25 cellular contexts compared by ENCODE assay signal in genomic region chr21:43859747-43860214, GRCh38. TPM values are rescaled to one million over a fixed set of nuclear protein-coding genes. Genes with fewer than 3 reads are reported as not detected.
DNase-seq lines count a peak whose midpoint lies in the region; ATAC-seq, FAIRE-seq and TF ChIP-seq lines count a peak whose summit lies in the region.
"Had no signal": no experiment of that assay in that cellular context is flagged by ENCODE, and none has a peak within 500 bp of the region (broad histone marks: within the 10 kb centered on the region; RNA-seq: fewer than 3 reads in every experiment).

No MANE protein-coding gene starts in this region.

- no peaks in the 10 kb centered on the region for H3K27me3 ChIP-seq in K562 (ENCODE audit: control insufficient read depth in 2 of 2, insufficient read depth in 2 of 2, low read length in 2 of 2)
- H3K27me3 ChIP-seq in mesenchymal stem cell (ENCODE audit: control insufficient read depth in 1 of 2, insufficient read depth in 1 of 2, low read length in 2 of 2), result peaks cover 8 to 31% of the 10 kb centered on the region in 2 experiments
- H3K27me3 ChIP-seq in spleen (replicated peaks in 1 of 7), result peaks cover 0 to 7% (median 0%) of the 10 kb centered on the region in 7 donors
- H3K27me3 ChIP-seq: colonic mucosa had no signal

- no peaks in the 10 kb centered on the region for H3K27me3 Mint-ChIP-seq in activated CD8-positive, alpha-beta T cell treated with anti-CD3 and anti-CD28 coated beads, Interleukin-2, amount 10 ng/mL, durations not matched to agents 7 days and 5 days (ENCODE audit: low read depth)

- no peak for TF ChIP-seq EP300 in K562 (IDR thresholded peaks at IDR 0.05; ENCODE audit: low read length)

- no peak overlapping the region for H3K4ac ChIP-seq in mesenchymal stem cell (ENCODE audit: low read depth in 1 of 2, low read length in 2 of 2)

- no TSS peak for BruUV-seq in K562 (replicated peaks; lab: Mats Ljungman, UMichigan)

- FAIRE-seq in K562 (lab: Jason Lieb, UNC), result peak; percentile 60
- FAIRE-seq: GM19239, RCC 7860 had no signal

- H3K4me3 ChIP-seq in K562 (no peak overlapping the region), mesenchymal stem cell (ENCODE audit: insufficient read depth in 1 of 2, low read depth in 1 of 2, low read length in 2 of 2) (no peak overlapping the region), spleen (no peak overlapping the region)
- H3K4me3 ChIP-seq: colonic mucosa, smooth muscle cell had no signal

- TF ChIP-seq POLR2A in K562 (conservative IDR thresholded peaks at IDR 0.05), result no peak
- no peak for TF ChIP-seq POLR2A in spleen (IDR thresholded peaks at IDR 0.05)

- no peaks in the 10 kb centered on the region for H3K36me3 Mint-ChIP-seq in activated CD8-positive, alpha-beta T cell treated with anti-CD3 and anti-CD28 coated beads, Interleukin-2, amount 10 ng/mL, durations not matched to agents 7 days and 5 days (ENCODE audit: low read depth)
- H3K36me3 Mint-ChIP-seq: mesothelial cell of epicardium; naive thymus-derived CD8-positive, alpha-beta T cell; stimulated activated naive B cell treated with anti-CD40 and anti-IgM and Interleukin-4, amounts not matched to agents 10 μg/mL and 1 μg/mL and 100 μg/mL, for 72 hours had no signal

- DNase-seq in NCI-H82 (lab: John Stamatoyannopoulos, UW) (peak; percentile 56), NCI-H82 treated with DMSO at 0.1 percent for 48 hours (lab: John Stamatoyannopoulos, UW; ENCODE audit: unreplicated experiment) (no peak), K562 (ENCODE audit: extremely low read depth in 1 of 4, low spot score in 3 of 4) (peak in 1 of 4 experiments; percentile 67), mesenchymal stem cell (peak; percentile 51), spleen (peak; percentile 25), NCI-H2107 (lab: John Stamatoyannopoulos, UW) (no peak)
- DNase-seq in activated CD8-positive, alpha-beta T cell treated with anti-CD3 and anti-CD28 coated beads, Interleukin-2, amount 10 ng/mL, durations not matched to agents 7 days and 5 days, result no peak
- DNase-seq: 8988T; activated effector memory CD4-positive, alpha-beta T cell treated with Interleukin-2 at 50 U/mL for 16 hours; colonic mucosa; DMS79; effector memory CD8-positive, alpha-beta T cell; naive thymus-derived CD8-positive, alpha-beta T cell; NCI-H1048; NCI-H187 treated with DMSO at 0.1 percent for 48 hours; NCI-H446; NK-92 treated with Interleukin-12 subunit alpha and Interleukin-12 subunit beta, amount 100 ng/mL, for 24 hours; stimulated activated CD4-positive, alpha-beta T cell treated with anti-CD3 and anti-CD28 coated beads, Interleukin-2, amount 100 ng/mL, for 48 hours; stimulated activated naive B cell treated with anti-CD40 and anti-IgM and Interleukin-4, amounts not matched to agents 10 μg/mL and 1 μg/mL and 100 μg/mL, for 72 hours; T-helper 17 cell had no signal

- H3K14ac ChIP-seq in mesenchymal stem cell (ENCODE audit: low read length in 2 of 2), result no peak overlapping the region

- CTCF ChIA-PET in K562 (lab: Yijun Ruan, JAX; ENCODE audit: low intra/inter-chr PET ratio), result no interaction called here
- CTCF ChIA-PET in activated CD8-positive, alpha-beta T cell treated with anti-CD3 and anti-CD28 coated beads, Interleukin-2, amount 10 ng/mL, durations not matched to agents 7 days and 5 days (lab: Charles Lee), result no interaction called here

- H4K20me1 ChIP-seq in K562 (replicated peaks; ENCODE audit: control insufficient read depth, insufficient read depth, low read length), result no peaks in the 10 kb centered on the region

- H3K27ac ChIP-seq in K562 (ENCODE audit: extremely low read depth, low read depth, low read length) (peak overlapping the region; percentile 71), mesenchymal stem cell (ENCODE audit: low read length, poor library complexity, severe bottlenecking) (no peak overlapping the region), spleen (no peak overlapping the region)
- H3K27ac ChIP-seq: colonic mucosa had no signal

- WGBS in K562 (ENCODE audit: insufficient coverage, low coverage, missing lambda C conversion rate), result 29% methylated on average over 8 of the region's 8 CpGs
- 93% methylated on average over 8 of the region's 8 CpGs for WGBS in mesenchymal stem cell
- 84 to 94% (median 90%) methylated on average over 8 of the region's 8 CpGs for WGBS in spleen, 5 donors

- no peak for TF ChIP-seq RAD21 in K562 (CRISPR knock-in tag; conservative IDR thresholded peaks at IDR 0.05 in 1 of 2, IDR thresholded peaks at IDR 0.05 in 1 of 2)

- ATAC-seq in K562 (no peak), GM19035 (IDR thresholded peaks at IDR 0.05; ENCODE audit: unreplicated experiment) (no peak)
- no peak for ATAC-seq in activated CD8-positive, alpha-beta T cell treated with anti-CD3 and anti-CD28 coated beads, Interleukin-2, amount 10 ng/mL, durations not matched to agents 7 days and 5 days
- ATAC-seq: effector memory CD8-positive, alpha-beta T cell; naive thymus-derived CD8-positive, alpha-beta T cell; stimulated activated naive B cell treated with anti-CD40 and anti-IgM and Interleukin-4, amounts not matched to agents 10 μg/mL and 1 μg/mL and 100 μg/mL, for 72 hours; T-helper 17 cell had no signal

- TF ChIP-seq CTCF in K562 (IDR thresholded peaks at IDR 0.05 in 2 of 3, conservative IDR thresholded peaks at IDR 0.05 in 1 of 3; ENCODE audit: insufficient read depth in 2 of 3, low read depth in 1 of 3, low read length in 3 of 3) (no peak), spleen (IDR thresholded peaks at IDR 0.05 in 8 of 11, conservative IDR thresholded peaks at IDR 0.05 in 3 of 11) (no peak)

- no peak overlapping the region for H2BK15ac ChIP-seq in mesenchymal stem cell (ENCODE audit: low read depth, poor library complexity, severe bottlenecking)

- H2AFZ ChIP-seq in K562 (ENCODE audit: low read depth, low read length) (peak overlapping the region; percentile 68), mesenchymal stem cell (ENCODE audit: low read depth, low read length) (no peak overlapping the region)

- no peak overlapping the region for H4K8ac ChIP-seq in mesenchymal stem cell (ENCODE audit: low read length)

- no peaks in the 10 kb centered on the region for H3K9me1 ChIP-seq in K562 (ENCODE audit: control insufficient read depth, insufficient read depth, low read length)

- H3K4me2 ChIP-seq in K562 (ENCODE audit: insufficient read depth, low read length) (peak overlapping the region; percentile 10; the same call in 1 of the 2 replicates), mesenchymal stem cell (ENCODE audit: low read length, poor library complexity, severe bottlenecking) (no peak overlapping the region)
- H3K4me2 ChIP-seq: smooth muscle cell had no signal

- H4K91ac ChIP-seq in mesenchymal stem cell (ENCODE audit: low read length), result no peak overlapping the region

- H3K4me1 ChIP-seq in K562 (replicated peaks in 1 of 2; ENCODE audit: control insufficient read depth in 2 of 2, insufficient read depth in 2 of 2, low read length in 2 of 2) (peaks cover 40 to 71% of the 10 kb centered on the region in 2 experiments), mesenchymal stem cell (ENCODE audit: control insufficient read depth, insufficient read depth, low read depth, low read length) (peaks cover 5% of the 10 kb centered on the region), spleen (peaks cover 7 to 32% (median 18%) of the 10 kb centered on the region in 6 donors)
- H3K4me1 ChIP-seq: colonic mucosa had no signal

- no peaks in the 10 kb centered on the region for H3K9me3 Mint-ChIP-seq in activated CD8-positive, alpha-beta T cell treated with anti-CD3 and anti-CD28 coated beads, Interleukin-2, amount 10 ng/mL, durations not matched to agents 7 days and 5 days (ENCODE audit: insufficient read depth)
- H3K9me3 Mint-ChIP-seq: effector memory CD8-positive, alpha-beta T cell; mesothelial cell of epicardium; naive thymus-derived CD8-positive, alpha-beta T cell; stimulated activated naive B cell treated with anti-CD40 and anti-IgM and Interleukin-4, amounts not matched to agents 10 μg/mL and 1 μg/mL and 100 μg/mL, for 72 hours had no signal

- no peak overlapping the region for H3K4me3 Mint-ChIP-seq in activated CD8-positive, alpha-beta T cell treated with anti-CD3 and anti-CD28 coated beads, Interleukin-2, amount 10 ng/mL, durations not matched to agents 7 days and 5 days
- H3K4me3 Mint-ChIP-seq: effector memory CD8-positive, alpha-beta T cell; mesothelial cell of epicardium; naive thymus-derived CD8-positive, alpha-beta T cell; stimulated activated naive B cell treated with anti-CD40 and anti-IgM and Interleukin-4, amounts not matched to agents 10 μg/mL and 1 μg/mL and 100 μg/mL, for 72 hours; T-helper 17 cell had no signal

- peaks cover 36% of the 10 kb centered on the region for H3K4me1 Mint-ChIP-seq in activated CD8-positive, alpha-beta T cell treated with anti-CD3 and anti-CD28 coated beads, Interleukin-2, amount 10 ng/mL, durations not matched to agents 7 days and 5 days (ENCODE audit: low read depth)
- H3K4me1 Mint-ChIP-seq: mesothelial cell of epicardium had no signal

- H2AK5ac ChIP-seq in mesenchymal stem cell (ENCODE audit: low read length, severe bottlenecking), result no peak overlapping the region

- no peak overlapping the region for H3K18ac ChIP-seq in mesenchymal stem cell (ENCODE audit: low read depth in 1 of 2, low read length in 2 of 2)

- H2BK120ac ChIP-seq in mesenchymal stem cell (ENCODE audit: low read depth, low read length), result no peak overlapping the region

- intact Hi-C loops in K562 (cut with micrococcal nuclease) (loop anchor here (5.0 kb wide), 1 partner anchor 33 kb away; no protein-coding TSS in a partner anchor), spleen (cut with DNase I; ENCODE audit: low total_unique reads) (loop anchor here (10.0 kb wide), 1 partner anchor 55 kb away; no protein-coding TSS in a partner anchor)

- no peak overlapping the region for H2BK5ac ChIP-seq in mesenchymal stem cell (ENCODE audit: low read depth, low read length, poor library complexity, severe bottlenecking)

- H3K23ac ChIP-seq in mesenchymal stem cell (ENCODE audit: low read length in 2 of 2), result no peak overlapping the region

- H3K36me3 ChIP-seq in K562 (ENCODE audit: control insufficient read depth, insufficient read depth, low read length) (no peaks in the 10 kb centered on the region), mesenchymal stem cell (ENCODE audit: control insufficient read depth in 1 of 2, insufficient read depth in 2 of 2, low read depth in 1 of 2, low read length in 2 of 2) (no peaks in the 10 kb centered on the region), spleen (no peaks in the 10 kb centered on the region)
- H3K36me3 ChIP-seq: colonic mucosa had no signal

- peaks cover 5% of the 10 kb centered on the region; the same call in 1 of the 3 replicates for H3K79me2 ChIP-seq in K562 (ENCODE audit: control insufficient read depth, insufficient read depth, low read length)

- no peak overlapping the region for H3K27ac Mint-ChIP-seq in activated CD8-positive, alpha-beta T cell treated with anti-CD3 and anti-CD28 coated beads, Interleukin-2, amount 10 ng/mL, durations not matched to agents 7 days and 5 days
- H3K27ac Mint-ChIP-seq: effector memory CD8-positive, alpha-beta T cell; mesothelial cell of epicardium; stimulated activated naive B cell treated with anti-CD40 and anti-IgM and Interleukin-4, amounts not matched to agents 10 μg/mL and 1 μg/mL and 100 μg/mL, for 72 hours had no signal

- POLR2A ChIA-PET in K562 (lab: Yijun Ruan, JAX), result interaction anchor here (0.7 kb wide), 1 partner anchor 23 kb away, joined by 3 read pairs; no protein-coding TSS in a partner anchor
- POLR2A ChIA-PET in activated CD8-positive, alpha-beta T cell treated with anti-CD3 and anti-CD28 coated beads, Interleukin-2, amount 10 ng/mL, durations not matched to agents 7 days and 5 days (lab: Charles Lee), result no interaction called here

- H3K9ac ChIP-seq in K562 (ENCODE audit: insufficient read depth in 1 of 2, low read depth in 2 of 2, low read length in 2 of 2) (peak overlapping the region; percentile 29 to 42; a peak in 3 of 4 replicates), mesenchymal stem cell (ENCODE audit: low read length) (no peak overlapping the region)

- in situ Hi-C loops in K562 (cut with MboI), result no loop called here

- H3K9me3 ChIP-seq in K562 (replicated peaks; ENCODE audit: control insufficient read depth, insufficient read depth, low read depth, low read length) (no peaks in the 10 kb centered on the region), mesenchymal stem cell (ENCODE audit: control insufficient read depth, low read length) (no peaks in the 10 kb centered on the region), spleen (no peaks in the 10 kb centered on the region)
- H3K9me3 ChIP-seq: colonic mucosa had no signal

- H3K79me1 ChIP-seq in mesenchymal stem cell (replicated peaks; ENCODE audit: low read length, poor library complexity, severe bottlenecking), result no peaks in the 10 kb centered on the region

- H2BK12ac ChIP-seq in mesenchymal stem cell (ENCODE audit: low read length in 2 of 2), result no peak overlapping the region

RNA-seq across cellular contexts. Expression of gene AGPAT3, which starts 5.2 kb away (rescaled TPM):
- total RNA-seq in K562 (2011; cell fraction: chromatin; rRNA removed; ENCODE audit: low replicate concordance), result 91.3 and 152 TPM in 2 replicates
- total RNA-seq in K562 (2011; cell fraction: nucleolus; rRNA removed), result 92.9 and 103 TPM in 2 replicates
- 104 and 106 TPM in 2 replicates for total RNA-seq in K562 (2011; cell fraction: nucleoplasm; rRNA removed)
- total RNA-seq in K562 (2014; rRNA removed) (41.3 and 50.4 TPM in 2 replicates), K562 (2014; rRNA removed; fragmentation: Illumina TruSeq; extraction: Trizol) (27.3 and 28.6 TPM in 2 replicates), K562 (2015; rRNA removed; fragmentation: Illumina TruSeq; extraction: Trizol) (33.7 and 35.7 TPM in 2 replicates), K562 (2021) (88.4 and 90.1 TPM in 2 replicates), spleen (10 to 100 TPM; 50.8 to 92.0 (median 64.5) TPM)
- polyA plus RNA-seq in K562 (2011; rRNA removed) (48.3 and 63.4 TPM in 2 replicates), K562 (2014; fragmentation: Illumina TruSeq; extraction: Trizol) (33.2 and 48.4 TPM in 2 replicates), K562 (2014; fragmentation: Nextera tagmentation; extraction: Ambion mirVana) (1 to 10 TPM; 1.5 TPM), K562 (2014; rRNA removed) (46.6 and 50.1 TPM in 2 replicates), spleen (10 to 100 TPM in 1 of 3 donors, 1 to 10 TPM in 2; 6.9 to 20.7 (median 8.3) TPM)
- 66.5 and 76.4 TPM in 2 replicates for polyA plus RNA-seq in K562 (2011; cell fraction: cytosol; rRNA removed)
- polyA plus RNA-seq in K562 (2011; cell fraction: nucleus; rRNA removed), result 70.1 and 87.0 TPM in 2 replicates
- polyA plus RNA-seq in K562 (2012), result 42.6 and 65.7 TPM in 2 replicates
- polyA minus RNA-seq in K562 (2011; rRNA and poly(A)+ RNA removed), result 40.0 and 57.0 TPM in 2 replicates
- polyA minus RNA-seq in K562 (2011; cell fraction: cytosol; rRNA and poly(A)+ RNA removed), result 48.7 and 66.4 TPM in 2 replicates
- 26.1 and 32.4 TPM in 2 replicates for polyA minus RNA-seq in K562 (2011; cell fraction: nucleus; rRNA and poly(A)+ RNA removed)
- polyA plus RNA-seq in mesenchymal stem cell (2013, experiment 1 of 2), result 38.6 TPM
- polyA plus RNA-seq in mesenchymal stem cell (2013, experiment 2 of 2), result 39.2 TPM
- total RNA-seq in activated CD8-positive, alpha-beta T cell treated with anti-CD3 and anti-CD28 coated beads, Interleukin-2, amount 10 ng/mL, durations not matched to agents 7 days and 5 days, result 10 to 100 TPM; 70.4 to 72.5 TPM

Comparison
In these comparisons a context has a peak if more than half of its experiments do, and no peak if none do; other contexts are left out.
1. DNase-seq: peak in NCI-H82 (single experiment), mesenchymal stem cell (single experiment) and spleen (single experiment); none in NCI-H82 treated with DMSO at 0.1 percent for 48 hours (single experiment), NCI-H2107 (single experiment) and activated CD8-positive, alpha-beta T cell treated with anti-CD3 and anti-CD28 coated beads, Interleukin-2, amount 10 ng/mL, durations not matched to agents 7 days and 5 days (single experiment).